ENCODE assay signal across 11 cellular contexts in genomic region chr11:131217313-131218297, GRCh38.
DNase-seq lines count a peak whose midpoint lies in the region; ATAC-seq and TF ChIP-seq lines count a peak whose summit lies in the region.
"Had no signal": no experiment of that assay in that cellular context is flagged by ENCODE, and none has a peak within 500 bp of the region (broad histone marks: within the 10 kb centered on the region; RNA-seq: fewer than 3 reads in every experiment).

No MANE protein-coding gene starts in this region.

- H3K36me3 Mint-ChIP-seq in nephron progenitor cell (ENCODE audit: low read depth): no peaks in the 10 kb centered on the region
- no peaks in the 10 kb centered on the region for H3K36me3 Mint-ChIP-seq in natural killer cell
- H3K36me3 Mint-ChIP-seq: activated naive CD4-positive, alpha-beta T cell treated with anti-CD3 and anti-CD28 coated beads, Interleukin-2, amount 10 ng/mL, durations not matched to agents 7 days and 5 days; memory B cell had no signal

- ATAC-seq in natural killer cell: no peak
- ATAC-seq in GM18861 (IDR thresholded peaks at IDR 0.05; ENCODE audit: unreplicated experiment): no peak

- TF ChIP-seq CTCF in brain microvascular endothelial cell (IDR thresholded peaks at IDR 0.05; ENCODE audit: low read depth, low read length, missing control alignments) (peak; percentile 47), nephron progenitor cell (IDR thresholded peaks at IDR 0.05) (peak; percentile 19), natural killer cell (IDR thresholded peaks at IDR 0.05) (no peak)

- in situ Hi-C loops in brain microvascular endothelial cell (cut with HindIII; ENCODE audit: low pct_ligation_motif_present, low sequenced_read_pairs): no loop called here

- intact Hi-C loops in natural killer cell (cut with micrococcal nuclease): no loop called here

- H3K9ac ChIP-seq in HUES6 (ENCODE audit: low read length): no peak overlapping the region

- H3K4me1 Mint-ChIP-seq in nephron progenitor cell (peaks cover 25% of the 10 kb centered on the region), natural killer cell (no peaks in the 10 kb centered on the region)
- H3K4me1 Mint-ChIP-seq: activated naive CD4-positive, alpha-beta T cell treated with anti-CD3 and anti-CD28 coated beads, Interleukin-2, amount 10 ng/mL, durations not matched to agents 7 days and 5 days; memory B cell had no signal

- H3K4me1 ChIP-seq in HUES6 (ENCODE audit: control insufficient read depth, insufficient read depth, low read length): peaks cover 42% of the 10 kb centered on the region

- H3K4me3 ChIP-seq in HUES6 (ENCODE audit: low read depth, low read length): no peak overlapping the region
- no peak overlapping the region for H3K4me3 ChIP-seq in brain microvascular endothelial cell (ENCODE audit: low read depth, low read length)

- H3K27ac Mint-ChIP-seq in nephron progenitor cell (no peak overlapping the region), natural killer cell (no peak overlapping the region)
- H3K27ac Mint-ChIP-seq: activated naive CD4-positive, alpha-beta T cell treated with anti-CD3 and anti-CD28 coated beads, Interleukin-2, amount 10 ng/mL, durations not matched to agents 7 days and 5 days; memory B cell had no signal

- H3K27me3 ChIP-seq in HUES6 (ENCODE audit: control insufficient read depth, insufficient read depth, low read length): no peaks in the 10 kb centered on the region
- H3K27me3 ChIP-seq in brain microvascular endothelial cell (replicated peaks): no peaks in the 10 kb centered on the region

- DNase-seq in EL: peak; percentile 3
- no peak for DNase-seq in brain microvascular endothelial cell
- no peak for DNase-seq in nephron progenitor cell
- DNase-seq in natural killer cell: no peak
- no peak for DNase-seq in activated CD8-positive, alpha-beta memory T cell treated with anti-CD3 and anti-CD28 coated beads, Interleukin-2, amount 50 U/mL, for 48 hours
- DNase-seq in activated naive CD4-positive, alpha-beta T cell treated with Interleukin-2 at 50 U/mL for 16 hours: no peak
- DNase-seq: activated naive CD4-positive, alpha-beta T cell treated with anti-CD3 and anti-CD28 coated beads, Interleukin-2, amount 10 ng/mL, durations not matched to agents 7 days and 5 days; NCI-H2171 treated with DMSO at 0.1 percent for 48 hours had no signal

- H3K9me3 ChIP-seq in HUES6 (ENCODE audit: control insufficient read depth, insufficient read depth, low read depth, low read length): no peaks in the 10 kb centered on the region

- H3K27me3 Mint-ChIP-seq in nephron progenitor cell (ENCODE audit: low read depth, poor library complexity) (peaks cover 22% of the 10 kb centered on the region), natural killer cell (ENCODE audit: low read depth in 2 of 2) (peaks cover 0 to under 1% of the 10 kb centered on the region in 2 donors)
- H3K27me3 Mint-ChIP-seq: activated naive CD4-positive, alpha-beta T cell treated with anti-CD3 and anti-CD28 coated beads, Interleukin-2, amount 10 ng/mL, durations not matched to agents 7 days and 5 days had no signal

- peak overlapping the region; percentile 50; the same call in 1 of the 2 replicates for H3K27ac ChIP-seq in HUES6 (ENCODE audit: low read depth, low read length)
- no peak overlapping the region for H3K27ac ChIP-seq in brain microvascular endothelial cell

- H3K36me3 ChIP-seq in HUES6 (ENCODE audit: control insufficient read depth, insufficient read depth, low read length) (no peaks in the 10 kb centered on the region), brain microvascular endothelial cell (replicated peaks) (no peaks in the 10 kb centered on the region)

- H3K9me3 Mint-ChIP-seq in nephron progenitor cell (no peaks in the 10 kb centered on the region), natural killer cell (peaks cover 2 to 3% of the 10 kb centered on the region in 2 donors)
- H3K9me3 Mint-ChIP-seq: activated naive CD4-positive, alpha-beta T cell treated with anti-CD3 and anti-CD28 coated beads, Interleukin-2, amount 10 ng/mL, durations not matched to agents 7 days and 5 days had no signal

- no peak overlapping the region for H3K4me3 Mint-ChIP-seq in nephron progenitor cell
- H3K4me3 Mint-ChIP-seq in natural killer cell: no peak overlapping the region
- H3K4me3 Mint-ChIP-seq: activated naive CD4-positive, alpha-beta T cell treated with anti-CD3 and anti-CD28 coated beads, Interleukin-2, amount 10 ng/mL, durations not matched to agents 7 days and 5 days; memory B cell had no signal
